8 cellular contexts compared by ENCODE assay signal in the genomic region with DNA sequence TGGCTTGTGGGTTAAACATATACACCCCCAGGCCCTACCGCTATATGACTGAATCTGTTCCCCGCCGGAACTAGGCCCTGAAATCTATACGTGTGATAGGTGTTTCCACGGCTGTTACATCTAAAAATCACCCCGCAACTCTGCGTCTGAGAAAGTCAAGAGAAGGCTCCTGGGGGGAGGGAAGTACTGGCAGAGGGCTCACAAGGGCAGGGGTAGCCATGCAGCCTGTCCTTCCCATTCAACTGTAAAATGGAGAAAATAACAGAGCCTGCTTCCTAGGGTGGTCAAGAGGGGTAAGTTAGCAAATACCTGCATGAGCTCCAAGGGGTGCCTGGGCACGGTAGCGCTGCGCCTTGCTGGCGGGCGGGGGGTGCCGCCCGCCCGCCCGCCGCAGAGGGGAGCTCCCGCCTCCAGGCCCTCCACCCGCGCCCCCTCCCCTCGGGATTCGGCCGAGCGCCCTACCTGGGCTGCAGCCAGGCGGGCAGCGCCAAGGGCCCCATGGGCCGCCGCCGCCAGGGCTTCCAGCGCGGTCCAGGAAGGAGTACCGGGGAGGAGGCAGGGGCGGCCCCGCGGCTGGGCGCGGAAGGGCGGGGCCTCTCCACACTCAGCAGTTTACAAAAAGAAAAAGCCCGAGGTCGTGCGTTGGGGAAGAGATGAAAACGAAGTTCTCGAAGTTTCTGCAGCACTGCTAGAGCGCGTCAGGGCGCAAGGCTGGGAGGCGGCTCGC.
DNase-seq lines count a peak whose midpoint lies in the region; ATAC-seq and TF ChIP-seq lines count a peak whose summit lies in the region.

A gene with protein sequence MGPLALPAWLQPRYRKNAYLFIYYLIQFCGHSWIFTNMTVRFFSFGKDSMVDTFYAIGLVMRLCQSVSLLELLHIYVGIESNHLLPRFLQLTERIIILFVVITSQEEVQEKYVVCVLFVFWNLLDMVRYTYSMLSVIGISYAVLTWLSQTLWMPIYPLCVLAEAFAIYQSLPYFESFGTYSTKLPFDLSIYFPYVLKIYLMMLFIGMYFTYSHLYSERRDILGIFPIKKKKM (minus strand): TSS at position 550 of the 727 bp plus-strand sequence. CDS start 50 bp downstream, at position 500.

- peak within 1 kb of the TSS; percentile 70 for H3K4me3 Mint-ChIP-seq in activated T-cell treated with anti-CD3 and anti-CD28 coated beads, Interleukin-2, amount 50 U/mL, for 24 hours
- peak within 1 kb of the TSS; percentile 67 to 77 (median 77) for H3K4me3 Mint-ChIP-seq in nephron
- no peak within 1 kb of the TSS for H3K4me3 Mint-ChIP-seq in stimulated activated naive CD8-positive, alpha-beta T cell treated with anti-CD3 and anti-CD28 coated beads, Interleukin-15, amount 100 ng/mL, for 72 hours

- H3K4me3 ChIP-seq in GM12864 (ENCODE audit: low read depth, low read length) = peak within 1 kb of the TSS; percentile 58
- H3K4me3 ChIP-seq in fibroblast of mammary gland (ENCODE audit: control insufficient read depth, low read depth, low read length) = peak within 1 kb of the TSS; percentile 69

- peak; percentile 77 for ATAC-seq in GM21825 (IDR thresholded peaks at IDR 0.05; ENCODE audit: unreplicated experiment)
- peak; percentile 85 for ATAC-seq in stimulated activated naive CD8-positive, alpha-beta T cell treated with anti-CD3 and anti-CD28 coated beads, Interleukin-15, amount 100 ng/mL, for 72 hours

- no peaks in the 10 kb centered on the region for H3K27me3 Mint-ChIP-seq in activated T-cell treated with anti-CD3 and anti-CD28 coated beads, Interleukin-2, amount 50 U/mL, for 24 hours
- peaks cover 6% of the 10 kb centered on the region for H3K27me3 Mint-ChIP-seq in nephron (ENCODE audit: low read depth)
- H3K27me3 Mint-ChIP-seq in stimulated activated naive CD8-positive, alpha-beta T cell treated with anti-CD3 and anti-CD28 coated beads, Interleukin-15, amount 100 ng/mL, for 72 hours = no peaks in the 10 kb centered on the region

- H3K9me3 Mint-ChIP-seq in activated T-cell treated with anti-CD3 and anti-CD28 coated beads, Interleukin-2, amount 50 U/mL, for 24 hours = no peaks in the 10 kb centered on the region
- H3K9me3 Mint-ChIP-seq in nephron = no peaks in the 10 kb centered on the region
- no peaks in the 10 kb centered on the region for H3K9me3 Mint-ChIP-seq in stimulated activated naive CD8-positive, alpha-beta T cell treated with anti-CD3 and anti-CD28 coated beads, Interleukin-15, amount 100 ng/mL, for 72 hours

- TF ChIP-seq CTCF in GM12864 (IDR thresholded peaks at IDR 0.05; ENCODE audit: low read depth, low read length, missing control alignments) (no peak), fibroblast of mammary gland (conservative IDR thresholded peaks at IDR 0.05; ENCODE audit: control insufficient read depth, insufficient read depth, low read depth, low read length) (no peak), nephron (IDR thresholded peaks at IDR 0.05; ENCODE audit: unreplicated experiment in 3 of 3) (no peak)

- H3K36me3 Mint-ChIP-seq in activated T-cell treated with anti-CD3 and anti-CD28 coated beads, Interleukin-2, amount 50 U/mL, for 24 hours (ENCODE audit: low read depth) = peaks cover 11% of the 10 kb centered on the region
- no peaks in the 10 kb centered on the region for H3K36me3 Mint-ChIP-seq in nephron (ENCODE audit: low read depth)

- H3K4me1 Mint-ChIP-seq in activated T-cell treated with anti-CD3 and anti-CD28 coated beads, Interleukin-2, amount 50 U/mL, for 24 hours (ENCODE audit: low read depth) = peaks cover 28% of the 10 kb centered on the region
- H3K4me1 Mint-ChIP-seq in nephron = no peaks in the 10 kb centered on the region
- H3K4me1 Mint-ChIP-seq in stimulated activated naive CD8-positive, alpha-beta T cell treated with anti-CD3 and anti-CD28 coated beads, Interleukin-15, amount 100 ng/mL, for 72 hours = peaks cover 27% of the 10 kb centered on the region

- DNase-seq in GM12864 (ENCODE audit: low read depth) = peak; percentile 40
- DNase-seq in NAMALWA (ENCODE audit: low spot score) = peak; percentile 36
- DNase-seq in activated T-cell treated with anti-CD3 and anti-CD28 coated beads, Interleukin-2, amount 50 U/mL, for 24 hours = peak; percentile 78
- DNase-seq in fibroblast of mammary gland (ENCODE audit: low read depth) = peak; percentile 47
- DNase-seq in stimulated activated naive CD8-positive, alpha-beta T cell treated with anti-CD3 and anti-CD28 coated beads, Interleukin-15, amount 100 ng/mL, for 72 hours = peak; percentile 68 to 70
- DNase-seq in SW480 (ENCODE audit: low spot score) = no peak

- H3K27ac Mint-ChIP-seq in activated T-cell treated with anti-CD3 and anti-CD28 coated beads, Interleukin-2, amount 50 U/mL, for 24 hours = peak within 1 kb of the TSS; percentile 82
- no peak within 1 kb of the TSS for H3K27ac Mint-ChIP-seq in nephron
- H3K27ac Mint-ChIP-seq in stimulated activated naive CD8-positive, alpha-beta T cell treated with anti-CD3 and anti-CD28 coated beads, Interleukin-15, amount 100 ng/mL, for 72 hours = peak within 1 kb of the TSS; percentile 28 to 75

Comparison
In these comparisons a context has a peak if more than half of its experiments do, and no peak if none do; other contexts are left out.
1. H3K27ac Mint-ChIP-seq: peak in activated T-cell treated with anti-CD3 and anti-CD28 coated beads, Interleukin-2, amount 50 U/mL, for 24 hours (single experiment) and stimulated activated naive CD8-positive, alpha-beta T cell treated with anti-CD3 and anti-CD28 coated beads, Interleukin-15, amount 100 ng/mL, for 72 hours (2 of 2); none in nephron (0 of 3).
2. H3K4me3 Mint-ChIP-seq: peak in activated T-cell treated with anti-CD3 and anti-CD28 coated beads, Interleukin-2, amount 50 U/mL, for 24 hours (single experiment) and nephron (3 of 3); none in stimulated activated naive CD8-positive, alpha-beta T cell treated with anti-CD3 and anti-CD28 coated beads, Interleukin-15, amount 100 ng/mL, for 72 hours (0 of 2).